Comparison of ENCODE assay signal across 1 cellular context in genomic region chr2:219567791-219568361, GRCh38.
TF ChIP-seq lines count a peak whose summit lies in the region.

No MANE protein-coding gene starts in this region.

TF ChIP-seq in H1, 55 proteins besides CTCF, POLR2A, EP300 and RAD21:
- TF ChIP-seq NANOG (IDR thresholded peaks at IDR 0.05; ENCODE audit: insufficient read depth, low read depth, low read length, poor library complexity, severe bottlenecking) (no peak), ATF3 (IDR thresholded peaks at IDR 0.05; ENCODE audit: insufficient read depth, low read depth, low read length) (no peak), MAFK (IDR thresholded peaks at IDR 0.05; ENCODE audit: low read depth, low read length) (no peak), CBX8 (IDR thresholded peaks at IDR 0.05; ENCODE audit: borderline replicate concordance, low read depth, low read length) (no peak), BACH1 (IDR thresholded peaks at IDR 0.05; ENCODE audit: low read length) (no peak), KDM4A (IDR thresholded peaks at IDR 0.05; ENCODE audit: low read depth, low read length, severe bottlenecking) (no peak), GABPA (IDR thresholded peaks at IDR 0.05; ENCODE audit: borderline replicate concordance, insufficient read depth, low read length) (no peak), CREB1 (IDR thresholded peaks at IDR 0.05) (no peak), EGR1 (IDR thresholded peaks at IDR 0.05; ENCODE audit: borderline replicate concordance, low read depth, low read length) (no peak), SP4 (IDR thresholded peaks at IDR 0.05; ENCODE audit: low read length) (no peak), CEBPB (IDR thresholded peaks at IDR 0.05; ENCODE audit: low read depth, low read length) (no peak), PHF8 (conservative IDR thresholded peaks at IDR 0.05; ENCODE audit: low read depth, low read length) (no peak), SP1 (IDR thresholded peaks at IDR 0.05; ENCODE audit: low read depth, low read length) (no peak), YY1 (IDR thresholded peaks at IDR 0.05; ENCODE audit: low read depth, low read length) (no peak), HDAC6 (IDR thresholded peaks at IDR 0.05; ENCODE audit: low read depth, low read length) (no peak)
